11 cellular contexts compared by ENCODE assay signal in genomic region chr17:59369026-59369724, GRCh38. TPM values are rescaled to one million over a fixed set of nuclear protein-coding genes. Genes with fewer than 3 reads are reported as not detected.
DNase-seq lines count a peak whose midpoint lies in the region; ATAC-seq and TF ChIP-seq lines count a peak whose summit lies in the region.
"Had no signal": no experiment of that assay in that cellular context is flagged by ENCODE, and none has a peak within 500 bp of the region (broad histone marks: within the 10 kb centered on the region; RNA-seq: fewer than 3 reads in every experiment).

No MANE protein-coding gene starts in this region.

- TF ChIP-seq POLR2A in esophagus squamous epithelium (IDR thresholded peaks at IDR 0.05) (no peak), upper lobe of left lung (IDR thresholded peaks at IDR 0.05) (no peak)

- H3K27ac ChIP-seq in VCaP (peak overlapping the region; percentile 99), esophagus squamous epithelium (peak overlapping the region; percentile 63 to 90 (median 86)), upper lobe of left lung (peak overlapping the region; percentile 2 to 91 (median 84)), Karpas-422 (ENCODE audit: low read length) (no peak overlapping the region)
- H3K27ac ChIP-seq in naive thymus-derived CD4-positive, alpha-beta T cell (ENCODE audit: low read depth, low read length), result no peak overlapping the region

- peaks cover 0 to 21% (median 4%) of the 10 kb centered on the region in 5 donors for H3K36me3 Mint-ChIP-seq in naive thymus-derived CD4-positive, alpha-beta T cell

- no peaks in the 10 kb centered on the region for H3K27me3 Mint-ChIP-seq in naive thymus-derived CD4-positive, alpha-beta T cell

- H3K4me1 Mint-ChIP-seq in naive thymus-derived CD4-positive, alpha-beta T cell, result peaks cover 55 to 94% (median 79%) of the 10 kb centered on the region in 7 donors

- H2AFZ ChIP-seq in Karpas-422 (ENCODE audit: low read length), result no peak overlapping the region

- H4K20me1 ChIP-seq in Karpas-422 (ENCODE audit: insufficient read depth, low read depth, low read length), result no peaks in the 10 kb centered on the region; the same call in 1 of the 2 replicates

- intact Hi-C loops in esophagus squamous epithelium (cut with DNase I), result no loop called here
- intact Hi-C loops in naive thymus-derived CD4-positive, alpha-beta T cell (cut with micrococcal nuclease), result no loop called here

- H3K9me3 ChIP-seq in esophagus squamous epithelium (no peaks in the 10 kb centered on the region), upper lobe of left lung (no peaks in the 10 kb centered on the region), Karpas-422 (ENCODE audit: low read length) (no peaks in the 10 kb centered on the region)
- H3K9me3 ChIP-seq in naive thymus-derived CD4-positive, alpha-beta T cell (ENCODE audit: control insufficient read depth in 2 of 3, low read length in 3 of 3), result no peaks in the 10 kb centered on the region

- DNase-seq in esophagus squamous epithelium (lab: John Stamatoyannopoulos, UW) (no peak), upper lobe of left lung (no peak), foreskin melanocyte (no peak), Karpas-422 (no peak)
- DNase-seq in naive thymus-derived CD4-positive, alpha-beta T cell, result no peak
- DNase-seq: activated T-cell treated with anti-CD3 and anti-CD28 coated beads, Interleukin-2, amount 50 U/mL, for 1 hour; NCI-H2081; stimulated activated naive CD4-positive, alpha-beta T cell had no signal

- no peak for ATAC-seq in naive thymus-derived CD4-positive, alpha-beta T cell
- ATAC-seq in upper lobe of left lung (ENCODE audit: low FRiP score in 2 of 2), result no peak
- ATAC-seq in GM18502 (IDR thresholded peaks at IDR 0.05; ENCODE audit: poor library complexity, unreplicated experiment), result no peak
- ATAC-seq: Panc1 had no signal

- CTCF ChIA-PET in naive thymus-derived CD4-positive, alpha-beta T cell (lab: Charles Lee), result interaction anchor here (1.0 to 1.6 kb wide), 2 partner anchors 71 to 72 kb away, joined by 3 read pairs; no protein-coding TSS in a partner anchor

- H3K9me2 ChIP-seq in Karpas-422 (replicated peaks; ENCODE audit: insufficient read depth, low read length), result no peaks in the 10 kb centered on the region

- H3K36me3 ChIP-seq in esophagus squamous epithelium (no peaks in the 10 kb centered on the region), upper lobe of left lung (no peaks in the 10 kb centered on the region), Karpas-422 (ENCODE audit: insufficient read depth, low read length) (no peaks in the 10 kb centered on the region)
- H3K36me3 ChIP-seq in naive thymus-derived CD4-positive, alpha-beta T cell (ENCODE audit: control insufficient read depth in 2 of 3, insufficient read depth in 3 of 3, low read length in 3 of 3), result no peaks in the 10 kb centered on the region

- TF ChIP-seq CTCF in VCaP (conservative IDR thresholded peaks at IDR 0.05) (no peak), esophagus squamous epithelium (IDR thresholded peaks at IDR 0.05) (no peak), upper lobe of left lung (IDR thresholded peaks at IDR 0.05) (no peak)

- peak overlapping the region in 1 of 10 donors; percentile 2 for H3K4me3 Mint-ChIP-seq in naive thymus-derived CD4-positive, alpha-beta T cell

- no peak for TF ChIP-seq EP300 in upper lobe of left lung (IDR thresholded peaks at IDR 0.05)

- no peak overlapping the region for H3K4me2 ChIP-seq in Karpas-422 (ENCODE audit: low read depth, low read length, poor library complexity, severe bottlenecking)

- no peaks in the 10 kb centered on the region for H3K79me2 ChIP-seq in Karpas-422 (ENCODE audit: low read length)

- peak overlapping the region in 5 of 9 donors; percentile 0 to 84 (median 35) for H3K27ac Mint-ChIP-seq in naive thymus-derived CD4-positive, alpha-beta T cell

- WGBS in esophagus squamous epithelium, 2 donors, result 69 to 73% methylated on average over 7 of the region's 8 CpGs
- 85 to 89% methylated on average over 8 of the region's 8 CpGs for WGBS in upper lobe of left lung, 2 donors

- POLR2A ChIA-PET in naive thymus-derived CD4-positive, alpha-beta T cell (lab: Charles Lee), result interaction anchor here (1.0 to 1.5 kb wide), 3 partner anchors 11 to 37 kb away, joined by 3 to 8 read pairs (median 4); no protein-coding TSS in a partner anchor

- H3K9me3 Mint-ChIP-seq in naive thymus-derived CD4-positive, alpha-beta T cell, result no peaks in the 10 kb centered on the region

- H3K4me1 ChIP-seq in esophagus squamous epithelium (peaks cover 63 to 100% (median 94%) of the 10 kb centered on the region in 3 donors), upper lobe of left lung (peaks cover 94 to 100% (median 96%) of the 10 kb centered on the region in 4 donors), Karpas-422 (ENCODE audit: low read length) (peaks cover 18% of the 10 kb centered on the region)
- H3K4me1 ChIP-seq in naive thymus-derived CD4-positive, alpha-beta T cell (ENCODE audit: control insufficient read depth in 2 of 2, insufficient read depth in 2 of 2, low read length in 2 of 2), result peaks cover 7 to 66% of the 10 kb centered on the region in 2 donors

- H3K27me3 ChIP-seq in esophagus squamous epithelium (no peaks in the 10 kb centered on the region), upper lobe of left lung (no peaks in the 10 kb centered on the region), Karpas-422 (ENCODE audit: low read length) (no peaks in the 10 kb centered on the region)
- H3K27me3 ChIP-seq in naive thymus-derived CD4-positive, alpha-beta T cell (ENCODE audit: control insufficient read depth in 2 of 2, insufficient read depth in 2 of 2, low read length in 2 of 2), result no peaks in the 10 kb centered on the region

- no peak overlapping the region for H3K9ac ChIP-seq in Karpas-422 (ENCODE audit: low read length)

- H3K4me3 ChIP-seq in esophagus squamous epithelium, result no peak overlapping the region
- no peak overlapping the region for H3K4me3 ChIP-seq in naive thymus-derived CD4-positive, alpha-beta T cell (ENCODE audit: low read length)
- H3K4me3 ChIP-seq in upper lobe of left lung, result no peak overlapping the region
- H3K4me3 ChIP-seq in Karpas-422 (ENCODE audit: low read length), result no peak overlapping the region

RNA-seq across cellular contexts. Expression of gene YPEL2, which starts 37.7 kb away (rescaled TPM):
- total RNA-seq in esophagus squamous epithelium, result 10 to 100 TPM in 2 of 4 donors, 1 to 10 TPM in 2; 5.5 to 18.3 (median 11.2) TPM
- total RNA-seq in naive thymus-derived CD4-positive, alpha-beta T cell, result 10 to 100 TPM; 10.6 to 52.0 (median 46.8) TPM
- polyA plus RNA-seq in naive thymus-derived CD4-positive, alpha-beta T cell, result 10 to 100 TPM; 17.7 to 25.1 TPM
- total RNA-seq in upper lobe of left lung, result 10 to 100 TPM; 17.5 to 38.8 (median 26.8) TPM
- 3.5 and 6.1 TPM in 2 replicates for total RNA-seq in Karpas-422 (2014; rRNA removed; shearing (Covaris generic); ENCODE audit: low replicate concordance)

Comparison
In these comparisons a context has a peak if more than half of its experiments do, and no peak if none do; other contexts are left out.
1. H3K27ac ChIP-seq: peak in VCaP (single experiment), esophagus squamous epithelium (4 of 4) and upper lobe of left lung (4 of 4); none in naive thymus-derived CD4-positive, alpha-beta T cell (single experiment) and Karpas-422 (single experiment).